In the genomic region with DNA sequence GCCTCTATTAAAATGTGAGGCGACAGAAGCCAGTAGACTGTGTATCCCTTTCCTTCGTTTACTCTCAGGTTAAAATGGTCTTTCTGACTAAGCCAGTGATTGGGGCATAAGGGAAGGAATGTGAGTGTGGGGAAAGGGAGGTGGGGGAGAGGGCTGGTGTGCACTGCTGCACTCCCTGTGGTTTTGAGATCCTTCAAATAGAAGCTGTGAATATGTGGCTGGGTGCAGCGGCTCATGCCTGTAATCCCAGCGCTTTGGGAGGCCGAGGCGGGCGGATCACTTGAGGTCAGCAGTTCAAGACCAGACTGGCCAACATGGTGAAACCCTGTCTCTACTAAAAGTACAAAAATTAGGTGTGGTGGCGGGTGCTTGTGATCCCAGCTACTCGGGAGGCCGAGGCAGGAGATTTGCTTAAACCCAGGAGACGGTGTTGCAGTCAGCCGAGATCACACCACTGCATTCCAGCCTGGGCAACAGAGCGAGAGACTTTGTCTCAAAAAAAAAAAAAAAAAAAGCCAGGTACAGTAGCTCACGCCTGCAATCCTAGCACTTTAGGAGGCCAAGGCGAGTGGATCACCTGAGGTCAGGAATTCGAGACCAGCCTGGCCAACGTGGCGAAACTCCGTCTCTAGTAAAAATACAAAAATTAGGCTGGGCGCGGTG, we compare ENCODE assay signal across 7 cellular contexts.
DNase-seq lines count a peak whose midpoint lies in the region; ATAC-seq and TF ChIP-seq lines count a peak whose summit lies in the region.
"Not testable (repeated sequence)": the region's sequence is repeated elsewhere in the genome, so short reads cannot be mapped to it uniquely, and the experiment has no call there.

No MANE protein-coding gene starts in this region.

- not testable (repeated sequence) for H4K20me1 ChIP-seq in IMR-90 (ENCODE audit: insufficient read depth, low read length)

- not testable (repeated sequence) for H3K9me3 Mint-ChIP-seq in T-helper 1 cell treated with Interleukin-12 subunit alpha and Interleukin-12 subunit beta and Interleukin-4 antibody, amounts not matched to agents 30 μg/mL and 1 μg/mL, for 36 hours; memory B cell

- POLR2A ChIA-PET in IMR-90 (lab: Charles Lee; ENCODE audit: unreplicated experiment), result not testable (repeated sequence)

- H3K27ac ChIP-seq in IMR-90 (ENCODE audit: insufficient read depth, low read length) (peak overlapping the region; percentile 24; the same call in 1 of the 2 replicates), stomach (peak overlapping the region in 4 of 5 donors; percentile 81 to 90 (median 88))

- H3K18ac ChIP-seq in IMR-90 (ENCODE audit: low read depth, low read length), result not testable (repeated sequence)

- not testable (repeated sequence) for H3K36me3 ChIP-seq in IMR-90 (ENCODE audit: control insufficient read depth, insufficient read depth, low read length); adipocyte (ENCODE audit: control insufficient read depth, insufficient read depth, low read length, severe bottlenecking); stomach

- peaks cover 25% of the 10 kb centered on the region for H3K4me1 ChIP-seq in IMR-90 (ENCODE audit: control insufficient read depth, insufficient read depth, low read length)
- H3K4me1 ChIP-seq in adipocyte (ENCODE audit: control insufficient read depth, insufficient read depth, low read length), result peaks cover 34% of the 10 kb centered on the region
- peaks cover 8 to 38% (median 25%) of the 10 kb centered on the region in 4 donors for H3K4me1 ChIP-seq in stomach

- peak overlapping the region; percentile 57 for H3K27ac Mint-ChIP-seq in T-helper 1 cell treated with Interleukin-12 subunit alpha and Interleukin-12 subunit beta and Interleukin-4 antibody, amounts not matched to agents 30 μg/mL and 1 μg/mL, for 36 hours
- peak overlapping the region; percentile 69 for H3K27ac Mint-ChIP-seq in memory B cell

- H4K5ac ChIP-seq in IMR-90 (ENCODE audit: low read depth, low read length), result not testable (repeated sequence)

- not testable (repeated sequence) for TF ChIP-seq RAD21 in IMR-90 (IDR thresholded peaks at IDR 0.05; ENCODE audit: low read length)

- peak overlapping the region; percentile 91 for H2BK120ac ChIP-seq in IMR-90 (ENCODE audit: low read depth, low read length)

- dilution Hi-C loops in IMR-90 (cut with HindIII; ENCODE audit: low sequenced_read_pairs, unreplicated experiment), result not testable (repeated sequence)

- peak; percentile 10; the same call in 1 of the 2 replicates for ATAC-seq in IMR-90 (ENCODE audit: low read depth)
- ATAC-seq in memory B cell (ENCODE audit: low read depth), result not testable (repeated sequence)

- not testable (repeated sequence) for H3K36me3 Mint-ChIP-seq in T-helper 1 cell treated with Interleukin-12 subunit alpha and Interleukin-12 subunit beta and Interleukin-4 antibody, amounts not matched to agents 30 μg/mL and 1 μg/mL, for 36 hours (ENCODE audit: low read depth); memory B cell

- not testable (repeated sequence) for H4K91ac ChIP-seq in IMR-90 (ENCODE audit: insufficient read depth, low read depth, low read length)

- H2AK9ac ChIP-seq in IMR-90 (replicated peaks; ENCODE audit: low read depth, low read length, poor library complexity), result peak overlapping the region; percentile 19

- H4K8ac ChIP-seq in IMR-90 (ENCODE audit: low read depth in 2 of 2, low read length in 2 of 2), result peak overlapping the region in 1 of 2 experiments; percentile 37; a peak in 2 of 4 replicates

- H3K9me3 ChIP-seq in IMR-90 (ENCODE audit: control insufficient read depth, insufficient read depth, low read length); adipocyte (ENCODE audit: control insufficient read depth, low read length); stomach: not testable (repeated sequence)

- not testable (repeated sequence) for H3K27me3 ChIP-seq in IMR-90 (ENCODE audit: control insufficient read depth, insufficient read depth, low read length); adipocyte (replicated peaks; ENCODE audit: control insufficient read depth, insufficient read depth, low read length); stomach

- peaks cover 43% of the 10 kb centered on the region for H3K4me1 Mint-ChIP-seq in T-helper 1 cell treated with Interleukin-12 subunit alpha and Interleukin-12 subunit beta and Interleukin-4 antibody, amounts not matched to agents 30 μg/mL and 1 μg/mL, for 36 hours (ENCODE audit: low read depth)
- H3K4me1 Mint-ChIP-seq in memory B cell, result peaks cover 26% of the 10 kb centered on the region

- WGBS in IMR-90 (ENCODE audit: extremely low coverage in 2 of 2, insufficient read length in 1 of 2), 2 experiments, result 94% methylated on average over 6 of the region's 21 CpGs; no CpG with 5 or more reads in 1 of the 2 experiments
- 91 to 95% (median 94%) methylated on average over 21 of the region's 21 CpGs for WGBS in stomach, 5 donors

- not testable (repeated sequence) for TF ChIP-seq POLR2A in IMR-90 (IDR thresholded peaks at IDR 0.05; ENCODE audit: low read depth, low read length); stomach (IDR thresholded peaks at IDR 0.05)

- H2AFZ ChIP-seq in IMR-90 (replicated peaks; ENCODE audit: low read length, poor library complexity), result peak overlapping the region; percentile 23

- CTCF ChIA-PET in IMR-90 (lab: Yijun Ruan, JAX), result not testable (repeated sequence)

- peak overlapping the region; percentile 97 for H2AK5ac ChIP-seq in IMR-90 (ENCODE audit: low read depth, low read length)

- not testable (repeated sequence) for BruUV-seq in IMR-90 (replicated peaks; lab: Mats Ljungman, UMichigan)

- H2BK5ac ChIP-seq in IMR-90 (ENCODE audit: low read depth, low read length, poor library complexity, severe bottlenecking), result peak overlapping the region; percentile 84

- H3K4ac ChIP-seq in IMR-90 (ENCODE audit: low read depth, low read length), result peak overlapping the region; percentile 89

- peak; percentile 68 for DNase-seq in IMR-90
- DNase-seq in adipocyte (ENCODE audit: low read depth); memory B cell (ENCODE audit: low spot score in 2 of 2); stomach: not testable (repeated sequence)
- peak; percentile 35 for DNase-seq in fibroblast of pulmonary artery (ENCODE audit: low read depth)
- DNase-seq in posterior vena cava (ENCODE audit: low spot score), result peak; percentile 65

- H3K27me3 Mint-ChIP-seq in T-helper 1 cell treated with Interleukin-12 subunit alpha and Interleukin-12 subunit beta and Interleukin-4 antibody, amounts not matched to agents 30 μg/mL and 1 μg/mL, for 36 hours (ENCODE audit: low read depth); memory B cell: not testable (repeated sequence)

- H2BK20ac ChIP-seq in IMR-90 (ENCODE audit: low read depth, low read length), result peak overlapping the region; percentile 65

- H3K9ac ChIP-seq in IMR-90 (ENCODE audit: low read depth, low read length), result not testable (repeated sequence)
- peak overlapping the region; percentile 5 for H3K9ac ChIP-seq in adipocyte (ENCODE audit: low read length)

- intact Hi-C loops in IMR-90 (cut with micrococcal nuclease), result loop anchor here (2.0 kb wide), 1 partner anchor 17 kb away; no protein-coding TSS in a partner anchor
- intact Hi-C loops in posterior vena cava (cut with DNase I); stomach (cut with DNase I; ENCODE audit: low total_unique reads): not testable (repeated sequence)

- not testable (repeated sequence) for H3K4me2 ChIP-seq in IMR-90 (ENCODE audit: low read depth, low read length)

- in situ Hi-C loops in IMR-90 (cut with MboI; ENCODE audit: low sequenced_read_pairs), result not testable (repeated sequence)

- H3K23ac ChIP-seq in IMR-90 (ENCODE audit: low read depth, low read length), result not testable (repeated sequence)

- peaks cover 14% of the 10 kb centered on the region for H3K9me1 ChIP-seq in IMR-90 (ENCODE audit: insufficient read depth, low read length)

- H2BK15ac ChIP-seq in IMR-90 (ENCODE audit: low read depth, low read length), result peak overlapping the region; percentile 72

- H3K14ac ChIP-seq in IMR-90 (replicated peaks; ENCODE audit: low read depth, low read length), result peak overlapping the region; percentile 76; the same call in 1 of the 2 replicates

- not testable (repeated sequence) for H3K4me3 Mint-ChIP-seq in T-helper 1 cell treated with Interleukin-12 subunit alpha and Interleukin-12 subunit beta and Interleukin-4 antibody, amounts not matched to agents 30 μg/mL and 1 μg/mL, for 36 hours; memory B cell

- peak overlapping the region; percentile 21; the same call in 1 of the 2 replicates for H3K56ac ChIP-seq in IMR-90 (ENCODE audit: extremely low read depth, insufficient read depth, low read length)

- not testable (repeated sequence) for TF ChIP-seq EP300 in stomach (IDR thresholded peaks at IDR 0.05)

- TF ChIP-seq CTCF in IMR-90 (conservative IDR thresholded peaks at IDR 0.05; ENCODE audit: low read depth, low read length); fibroblast of pulmonary artery (IDR thresholded peaks at IDR 0.05; ENCODE audit: low read length, missing control alignments); stomach (IDR thresholded peaks at IDR 0.05): not testable (repeated sequence)

- not testable (repeated sequence) for H3K79me1 ChIP-seq in IMR-90 (ENCODE audit: low read depth in 1 of 2, low read length in 2 of 2)

- H3K4me3 ChIP-seq in IMR-90 (ENCODE audit: insufficient read depth, low read depth, low read length); adipocyte (ENCODE audit: low read length); fibroblast of pulmonary artery (replicated peaks; ENCODE audit: low read depth, low read length); stomach: not testable (repeated sequence)
